Comparison of ENCODE assay signal across 12 cellular contexts in the genomic region with DNA sequence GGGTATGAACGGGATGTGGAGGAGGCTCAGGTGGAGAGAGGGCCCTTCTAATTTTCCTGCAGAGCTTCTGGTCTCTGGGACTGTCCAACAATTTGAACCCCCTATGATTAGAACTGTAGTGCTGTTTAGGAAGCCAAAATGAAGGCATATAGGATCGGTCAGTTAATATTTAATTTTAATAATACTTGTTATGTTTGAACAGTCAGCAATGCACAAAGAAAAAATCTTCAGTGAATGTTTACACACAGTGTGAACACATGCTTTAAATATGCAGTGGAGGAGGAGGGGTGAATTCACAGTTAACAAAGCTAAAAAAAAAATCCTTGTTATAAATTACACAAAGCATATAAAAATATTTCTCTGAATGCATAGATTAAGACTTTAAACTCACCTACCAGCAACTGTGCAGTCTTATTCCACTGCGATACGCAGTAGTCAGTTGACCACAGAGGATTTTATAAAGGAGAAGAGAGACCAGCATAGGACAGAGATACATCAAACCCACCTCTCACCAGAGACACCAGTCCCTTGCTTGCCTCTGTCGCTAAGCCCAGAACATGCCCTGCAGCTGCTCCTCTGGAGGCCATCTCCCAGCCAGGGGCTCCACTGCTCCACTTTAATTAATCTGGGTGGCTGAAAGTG. TPM values are rescaled to one million over a fixed set of nuclear protein-coding genes. Genes with fewer than 3 reads are reported as not detected.
DNase-seq lines count a peak whose midpoint lies in the region; ATAC-seq and TF ChIP-seq lines count a peak whose summit lies in the region.
"Had no signal": no experiment of that assay in that cellular context is flagged by ENCODE, and none has a peak within 500 bp of the region (broad histone marks: within the 10 kb centered on the region; RNA-seq: fewer than 3 reads in every experiment).

No MANE protein-coding gene starts in this region.

- 10 to 17% methylated on average over 5 of the region's 5 CpGs for WGBS in body of pancreas, 2 donors

- TF ChIP-seq CTCF in HFFc6 (IDR thresholded peaks at IDR 0.05) (no peak), body of pancreas (IDR thresholded peaks at IDR 0.05) (no peak)

- H3K4me1 Mint-ChIP-seq in HFFc6 (ENCODE audit: low read depth), result peaks cover 69% of the 10 kb centered on the region
- peaks cover 2 to 6% of the 10 kb centered on the region in 2 donors for H3K4me1 Mint-ChIP-seq in natural killer cell treated with Interleukin-12 subunit alpha and Interleukin-12 subunit beta and Interleukin-15 and Interleukin-18, amount 100 ng/mL, for 72 hours (ENCODE audit: low read depth in 2 of 2)

- peaks cover 0 to 7% of the 10 kb centered on the region in 2 donors for H3K36me3 ChIP-seq in body of pancreas (replicated peaks in 1 of 2; ENCODE audit: insufficient read depth in 1 of 2, low read depth in 2 of 2)
- peaks cover 25 to 26% of the 10 kb centered on the region in 2 donors for H3K36me3 ChIP-seq in stomach smooth muscle (ENCODE audit: control insufficient read depth in 2 of 2, insufficient read depth in 2 of 2, low read length in 2 of 2)

- H3K27ac ChIP-seq in body of pancreas (peak overlapping the region; percentile 90 to 94 (median 94)), stomach smooth muscle (ENCODE audit: low read length) (peak overlapping the region; percentile 75)

- H3K9me3 ChIP-seq in body of pancreas (no peaks in the 10 kb centered on the region), stomach smooth muscle (ENCODE audit: control insufficient read depth in 2 of 2, low read length in 2 of 2) (no peaks in the 10 kb centered on the region)
- H3K9me3 ChIP-seq: heart left ventricle had no signal

- peaks cover 30% of the 10 kb centered on the region for H3K36me3 Mint-ChIP-seq in HFFc6 (ENCODE audit: low read depth)
- H3K36me3 Mint-ChIP-seq in natural killer cell treated with Interleukin-12 subunit alpha and Interleukin-12 subunit beta and Interleukin-15 and Interleukin-18, amount 100 ng/mL, for 72 hours, result peaks cover 30% of the 10 kb centered on the region

- intact Hi-C loops in body of pancreas (cut with DNase I), result loop anchor here (10.0 kb wide), 1 partner anchor 208 kb away; no protein-coding TSS in a partner anchor
- intact Hi-C loops in left colon (cut with DNase I, micrococcal nuclease), result loop anchor here (5.0 to 10.0 kb wide), 2 partner anchors 61 to 138 kb away; a partner anchor contains a TSS

- H3K27me3 ChIP-seq in body of pancreas (no peaks in the 10 kb centered on the region), stomach smooth muscle (ENCODE audit: control insufficient read depth in 1 of 2, insufficient read depth in 2 of 2, low read length in 2 of 2) (no peaks in the 10 kb centered on the region)
- H3K27me3 ChIP-seq: heart left ventricle had no signal

- no peak for TF ChIP-seq POLR2A in body of pancreas (IDR thresholded peaks at IDR 0.05)

- H3K27ac Mint-ChIP-seq in HFFc6, result peak overlapping the region; percentile 65
- no peak overlapping the region for H3K27ac Mint-ChIP-seq in natural killer cell treated with Interleukin-12 subunit alpha and Interleukin-12 subunit beta and Interleukin-15 and Interleukin-18, amount 100 ng/mL, for 72 hours
- H3K27ac Mint-ChIP-seq: activated CD8-positive, alpha-beta T cell treated with anti-CD3 and anti-CD28 coated beads, Interleukin-2, amount 10 ng/mL, durations not matched to agents 7 days and 5 days; activated naive CD4-positive, alpha-beta T cell treated with anti-CD3 and anti-CD28 coated beads, Interleukin-2, amount 50 U/mL, for 24 hours; CD8-positive, alpha-beta T cell had no signal

- peak; percentile 73 for ATAC-seq in body of pancreas
- ATAC-seq in left colon, result peak; percentile 57
- ATAC-seq in natural killer cell treated with Interleukin-12 subunit alpha and Interleukin-12 subunit beta and Interleukin-15 and Interleukin-18, amount 100 ng/mL, for 72 hours, result no peak
- ATAC-seq: activated CD8-positive, alpha-beta T cell treated with anti-CD3 and anti-CD28 coated beads, Interleukin-2, amount 10 ng/mL, durations not matched to agents 7 days and 5 days; CD8-positive, alpha-beta T cell; heart left ventricle had no signal

- H3K4me3 ChIP-seq in body of pancreas, result no peak overlapping the region
- peak overlapping the region in 1 of 2 donors; percentile 3 for H3K4me3 ChIP-seq in stomach smooth muscle (ENCODE audit: low read length in 2 of 2)
- H3K4me3 ChIP-seq: heart left ventricle had no signal

- peaks cover 96% of the 10 kb centered on the region for H3K4me1 ChIP-seq in body of pancreas
- peaks cover 55% of the 10 kb centered on the region for H3K4me1 ChIP-seq in stomach smooth muscle (ENCODE audit: control insufficient read depth, insufficient read depth, low read length)

- peaks cover 2% of the 10 kb centered on the region for H3K27me3 Mint-ChIP-seq in HFFc6 (ENCODE audit: insufficient read depth)
- H3K27me3 Mint-ChIP-seq in natural killer cell treated with Interleukin-12 subunit alpha and Interleukin-12 subunit beta and Interleukin-15 and Interleukin-18, amount 100 ng/mL, for 72 hours, result no peaks in the 10 kb centered on the region
- H3K27me3 Mint-ChIP-seq: activated naive CD4-positive, alpha-beta T cell treated with anti-CD3 and anti-CD28 coated beads, Interleukin-2, amount 50 U/mL, for 24 hours had no signal

- H3K9me3 Mint-ChIP-seq in HFFc6, result no peaks in the 10 kb centered on the region
- H3K9me3 Mint-ChIP-seq in natural killer cell treated with Interleukin-12 subunit alpha and Interleukin-12 subunit beta and Interleukin-15 and Interleukin-18, amount 100 ng/mL, for 72 hours, result no peaks in the 10 kb centered on the region
- H3K9me3 Mint-ChIP-seq: activated naive CD4-positive, alpha-beta T cell treated with anti-CD3 and anti-CD28 coated beads, Interleukin-2, amount 50 U/mL, for 24 hours; CD8-positive, alpha-beta T cell had no signal

- peak overlapping the region; percentile 59 for H3K4me3 Mint-ChIP-seq in HFFc6
- no peak overlapping the region for H3K4me3 Mint-ChIP-seq in natural killer cell treated with Interleukin-12 subunit alpha and Interleukin-12 subunit beta and Interleukin-15 and Interleukin-18, amount 100 ng/mL, for 72 hours
- H3K4me3 Mint-ChIP-seq: activated CD8-positive, alpha-beta T cell treated with anti-CD3 and anti-CD28 coated beads, Interleukin-2, amount 10 ng/mL, durations not matched to agents 7 days and 5 days; activated naive CD4-positive, alpha-beta T cell treated with anti-CD3 and anti-CD28 coated beads, Interleukin-2, amount 50 U/mL, for 24 hours; CD8-positive, alpha-beta T cell had no signal

- H3K9ac ChIP-seq in stomach smooth muscle (ENCODE audit: low read length in 2 of 2), result peak overlapping the region; percentile 22 to 47

- DNase-seq in HFFc6 (peak; percentile 33), body of pancreas (no peak), left colon (no peak), NCI-H82 (lab: John Stamatoyannopoulos, UW) (no peak), NCI-H2107 treated with DMSO at 0.1 percent for 48 hours (lab: John Stamatoyannopoulos, UW; ENCODE audit: unreplicated experiment) (no peak), SK-N-DZ (ENCODE audit: low spot score) (no peak)
- no peak for DNase-seq in natural killer cell treated with Interleukin-12 subunit alpha and Interleukin-12 subunit beta and Interleukin-15 and Interleukin-18, amount 100 ng/mL, for 72 hours (ENCODE audit: low spot score)
- DNase-seq: activated CD8-positive, alpha-beta T cell treated with anti-CD3 and anti-CD28 coated beads, Interleukin-2, amount 10 ng/mL, durations not matched to agents 7 days and 5 days; CD8-positive, alpha-beta T cell; heart left ventricle had no signal

RNA-seq across cellular contexts. Expression of a gene that starts 14.6 kb away (rescaled TPM):
- 10 to 100 TPM; 43.1 to 48.4 (median 46.6) TPM for total RNA-seq in HFFc6 (2021; fragmentation: NEBNext Ultra II Directional; extraction: Animal tissue kit (Norgen Biotek cat#: 25700))
- total RNA-seq in body of pancreas, result 10 to 100 TPM; 21.3 to 27.0 TPM
- total RNA-seq in left colon, result 10 to 100 TPM; 23.9 to 28.8 TPM
- total RNA-seq in natural killer cell treated with Interleukin-12 subunit alpha and Interleukin-12 subunit beta and Interleukin-15 and Interleukin-18, amount 100 ng/mL, for 72 hours, result 10 to 100 TPM; 38.4 to 44.7 TPM
- 40.5 and 44.8 TPM in 2 replicates for polyA plus RNA-seq in SK-N-DZ (2014; cell fraction: cytosol; rRNA removed)
- 17.1 and 19.5 TPM in 2 replicates for polyA plus RNA-seq in SK-N-DZ (2014; cell fraction: nucleus; rRNA removed)

RNA-seq across cellular contexts. Expression of a gene that starts 26.2 kb away (rescaled TPM):
- total RNA-seq in HFFc6 (2021; fragmentation: NEBNext Ultra II Directional; extraction: Animal tissue kit (Norgen Biotek cat#: 25700)), result 10 to 100 TPM; 54.0 to 76.3 (median 59.1) TPM
- total RNA-seq in body of pancreas (10 to 100 TPM; 71.2 to 85.6 TPM), left colon (100 to 1,000 TPM in 1 of 2 donors, 10 to 100 TPM in 1; 90.0 to 110 TPM)
- 100 to 1,000 TPM in 1 of 2 donors, 10 to 100 TPM in 1; 81.8 to 234 TPM for total RNA-seq in natural killer cell treated with Interleukin-12 subunit alpha and Interleukin-12 subunit beta and Interleukin-15 and Interleukin-18, amount 100 ng/mL, for 72 hours
- polyA plus RNA-seq in SK-N-DZ (2014; cell fraction: cytosol; rRNA removed), result 165 and 184 TPM in 2 replicates
- polyA plus RNA-seq in SK-N-DZ (2014; cell fraction: nucleus; rRNA removed), result 1,147 and 2,499 TPM in 2 replicates

RNA-seq across cellular contexts. Expression of a gene that starts 58.5 kb away (rescaled TPM):
- 10 to 100 TPM; 18.4 to 23.6 (median 21.3) TPM for total RNA-seq in HFFc6 (2021; fragmentation: NEBNext Ultra II Directional; extraction: Animal tissue kit (Norgen Biotek cat#: 25700))
- total RNA-seq in body of pancreas (100 to 1,000 TPM; 130 to 163 TPM), left colon (100 to 1,000 TPM; 251 to 373 TPM)
- total RNA-seq in natural killer cell treated with Interleukin-12 subunit alpha and Interleukin-12 subunit beta and Interleukin-15 and Interleukin-18, amount 100 ng/mL, for 72 hours, result not detected
- polyA plus RNA-seq in SK-N-DZ (2014; cell fraction: cytosol; rRNA removed), result 0.57 and 0.93 TPM in 2 replicates
- 0.82 and 2.0 TPM in 2 replicates for polyA plus RNA-seq in SK-N-DZ (2014; cell fraction: nucleus; rRNA removed)
- total RNA-seq: activated CD8-positive, alpha-beta T cell treated with anti-CD3 and anti-CD28 coated beads, Interleukin-2, amount 10 ng/mL, durations not matched to agents 7 days and 5 days; CD8-positive, alpha-beta T cell had no signal

Comparison
In these comparisons a context has a peak if more than half of its experiments do, and no peak if none do; other contexts are left out.
1. ATAC-seq: peak in body of pancreas (single experiment) and left colon (single experiment); none in natural killer cell treated with Interleukin-12 subunit alpha and Interleukin-12 subunit beta and Interleukin-15 and Interleukin-18, amount 100 ng/mL, for 72 hours (0 of 2).
2. RNA of a gene that starts 58.5 kb away (total RNA-seq): 251 to 373 TPM in left colon, 130 to 163 TPM in body of pancreas and 18.4 to 23.6 TPM in HFFc6; not detected in natural killer cell treated with Interleukin-12 subunit alpha and Interleukin-12 subunit beta and Interleukin-15 and Interleukin-18, amount 100 ng/mL, for 72 hours; every median in the first group is over 10 times any median in the second.